ENCODE assay signal across 28 cellular contexts in the genomic region with DNA sequence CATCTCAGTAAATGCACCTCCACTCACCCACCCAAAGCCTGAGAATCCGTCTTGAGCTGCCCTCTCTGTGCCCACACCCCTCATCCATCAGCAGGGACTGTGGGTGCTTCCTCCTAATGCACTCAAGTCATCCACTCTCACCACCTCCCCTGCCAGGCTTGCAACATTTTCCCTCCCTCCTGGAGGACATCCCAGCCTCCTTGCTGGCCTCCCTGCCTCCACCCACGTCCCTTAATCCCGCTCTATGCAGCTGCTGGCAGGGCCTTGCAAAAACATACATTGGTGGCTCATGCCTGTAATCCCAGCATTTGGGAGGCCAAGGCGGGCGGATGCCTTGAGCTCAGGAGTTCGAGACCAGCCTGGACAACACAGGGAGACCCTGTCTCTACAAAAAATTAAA.
"Had no signal": no experiment of that assay in that cellular context is flagged by ENCODE, and none has a peak within 500 bp of the region (broad histone marks: within the 10 kb centered on the region; RNA-seq: fewer than 3 reads in every experiment).

No MANE protein-coding gene starts in this region.

- H3K27me3 Mint-ChIP-seq: activated CD4-positive, alpha-beta T cell treated with anti-CD3 and anti-CD28 coated beads for 36 hours; activated CD8-positive, alpha-beta T cell treated with anti-CD3 and anti-CD28 coated beads for 36 hours; activated naive CD4-positive, alpha-beta T cell treated with anti-CD3 and anti-CD28 coated beads, Interleukin-2, amount 10 ng/mL, durations not matched to agents 7 days and 5 days; activated naive CD8-positive, alpha-beta T cell treated with anti-CD3 and anti-CD28 coated beads for 36 hours; T-helper 17 cell had no signal

- H3K27me3 ChIP-seq: brain microvascular endothelial cell, cardiac muscle cell, SJCRH30 had no signal

- H3K9ac ChIP-seq: SK-N-SH had no signal

- H3K9me3 ChIP-seq: SJCRH30, SK-N-SH had no signal

- H3K9me3 Mint-ChIP-seq: activated CD8-positive, alpha-beta T cell treated with anti-CD3 and anti-CD28 coated beads for 36 hours; activated naive CD4-positive, alpha-beta T cell treated with anti-CD3 and anti-CD28 coated beads, Interleukin-2, amount 10 ng/mL, durations not matched to agents 7 days and 5 days; activated naive CD8-positive, alpha-beta T cell treated with anti-CD3 and anti-CD28 coated beads for 36 hours; activated T-cell treated with anti-CD3 and anti-CD28 coated beads, Interleukin-2, amount 50 U/mL, for 72 hours; activated T-helper 2 cell treated with anti-CD3 and anti-CD28 coated beads, Interferon-gamma antibody, Interleukin-2, Interleukin-4, amounts not matched to agents 10 μg/mL and 5 μg/mL and 100 μg/mL, durations not matched to agents 14 hours and 24 hours and 36 hours had no signal

- H3K4me3 Mint-ChIP-seq: activated CD4-positive, alpha-beta T cell treated with anti-CD3 and anti-CD28 coated beads for 36 hours; activated CD8-positive, alpha-beta T cell treated with anti-CD3 and anti-CD28 coated beads for 36 hours; activated naive CD4-positive, alpha-beta T cell treated with anti-CD3 and anti-CD28 coated beads, Interleukin-2, amount 10 ng/mL, durations not matched to agents 7 days and 5 days; activated naive CD8-positive, alpha-beta T cell treated with anti-CD3 and anti-CD28 coated beads for 36 hours; activated T-cell treated with anti-CD3 and anti-CD28 coated beads, Interleukin-2, amount 50 U/mL, for 72 hours; T-helper 17 cell had no signal

- H3K27ac Mint-ChIP-seq: activated CD4-positive, alpha-beta T cell treated with anti-CD3 and anti-CD28 coated beads for 36 hours; activated CD8-positive, alpha-beta T cell treated with anti-CD3 and anti-CD28 coated beads for 36 hours; activated naive CD4-positive, alpha-beta T cell treated with anti-CD3 and anti-CD28 coated beads, Interleukin-2, amount 10 ng/mL, durations not matched to agents 7 days and 5 days; activated naive CD8-positive, alpha-beta T cell treated with anti-CD3 and anti-CD28 coated beads for 36 hours; activated T-cell treated with anti-CD3 and anti-CD28 coated beads, Interleukin-2, amount 50 U/mL, for 72 hours; activated T-helper 2 cell treated with anti-CD3 and anti-CD28 coated beads, Interferon-gamma antibody, Interleukin-2, Interleukin-4, amounts not matched to agents 10 μg/mL and 5 μg/mL and 100 μg/mL, durations not matched to agents 14 hours and 24 hours and 36 hours; T-helper 17 cell had no signal

- ATAC-seq: activated CD4-positive, alpha-beta T cell treated with anti-CD3 and anti-CD28 coated beads for 36 hours; activated CD8-positive, alpha-beta T cell treated with anti-CD3 and anti-CD28 coated beads for 36 hours; activated T-cell treated with anti-CD3 and anti-CD28 coated beads, Interleukin-2, amount 50 U/mL, for 72 hours; Panc1; T-helper 17 cell had no signal

- H3K4me1 Mint-ChIP-seq: activated CD4-positive, alpha-beta T cell treated with anti-CD3 and anti-CD28 coated beads for 36 hours; activated naive CD4-positive, alpha-beta T cell treated with anti-CD3 and anti-CD28 coated beads, Interleukin-2, amount 10 ng/mL, durations not matched to agents 7 days and 5 days had no signal

- DNase-seq: activated CD4-positive, alpha-beta T cell treated with anti-CD3 and anti-CD28 coated beads for 36 hours; activated CD8-positive, alpha-beta memory T cell treated with anti-CD3 and anti-CD28 coated beads, Interleukin-2, amount 50 U/mL, for 4 hours; activated CD8-positive, alpha-beta T cell treated with anti-CD3 and anti-CD28 coated beads for 36 hours; activated gamma-delta T cell treated with Interleukin-2 at 50 U/mL for 16 hours; activated naive CD4-positive, alpha-beta T cell treated with anti-CD3 and anti-CD28 coated beads, Interleukin-2, amount 10 ng/mL, durations not matched to agents 7 days and 5 days; activated naive CD8-positive, alpha-beta T cell treated with anti-CD3 and anti-CD28 coated beads for 36 hours; activated T-cell treated with anti-CD3 and anti-CD28 coated beads, Interleukin-2, amount 50 U/mL, for 72 hours; brain microvascular endothelial cell; Karpas-422; MM.1S; NCI-H1105; NCI-H1436; NCI-H1694 treated with DMSO at 0.1 percent for 48 hours; NCI-H2029 treated with DMSO at 0.1 percent for 48 hours; NCI-H345; NCI-H510A; NCI-H526 treated with DMSO at 0.1 percent for 48 hours; NK-92 treated with Interleukin-12 subunit alpha and Interleukin-12 subunit beta, amount 100 ng/mL, for 24 hours; OCI-M1; Right ventricle myocardium superior; RPMI8226; SJCRH30; SK-N-SH; T-helper 17 cell; T-helper 9 cell had no signal

- H3K36me3 Mint-ChIP-seq: activated naive CD4-positive, alpha-beta T cell treated with anti-CD3 and anti-CD28 coated beads, Interleukin-2, amount 10 ng/mL, durations not matched to agents 7 days and 5 days; activated naive CD8-positive, alpha-beta T cell treated with anti-CD3 and anti-CD28 coated beads for 36 hours had no signal

- H3K27ac ChIP-seq: brain microvascular endothelial cell, SJCRH30 had no signal

- H3K36me3 ChIP-seq: brain microvascular endothelial cell, cardiac muscle cell, SJCRH30 had no signal

- H3K4me2 ChIP-seq: SK-N-SH had no signal

- H3K4me3 ChIP-seq: cardiac muscle cell, SJCRH30 had no signal
